ENCODE assay signal across 23 cellular contexts in the genomic region with DNA sequence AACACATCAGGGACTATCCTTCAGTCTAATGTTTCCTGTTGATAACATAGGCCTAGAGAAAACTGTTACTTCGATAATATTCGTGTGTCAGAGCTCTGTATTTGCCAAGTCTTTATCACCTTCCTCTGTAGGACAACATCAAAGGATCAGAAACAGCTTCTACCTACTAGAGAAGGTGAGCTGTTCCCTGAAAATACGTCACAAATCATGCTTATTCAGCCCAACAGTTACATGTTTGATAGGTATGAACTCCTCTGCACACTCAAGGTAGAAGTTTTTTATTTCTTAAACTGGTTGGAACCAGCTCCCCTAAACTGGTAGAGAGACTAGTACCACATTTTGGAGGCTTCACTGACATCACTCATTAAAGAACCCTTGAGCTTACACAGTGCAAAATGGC.
"Had no signal": no experiment of that assay in that cellular context is flagged by ENCODE, and none has a peak within 500 bp of the region (broad histone marks: within the 10 kb centered on the region; RNA-seq: fewer than 3 reads in every experiment).

No MANE protein-coding gene starts in this region.

- ATAC-seq: foreskin keratinocyte; gastroesophageal sphincter; heart left ventricle; left cardiac atrium; left lung; left ventricle myocardium superior; lower lobe of right lung; mucosa of descending colon; naive thymus-derived CD8-positive, alpha-beta T cell had no signal

- H3K36me3 ChIP-seq: esophagus muscularis mucosa, gastroesophageal sphincter, heart left ventricle, left lung, lower lobe of right lung had no signal

- FAIRE-seq: endothelial cell of umbilical vein, frontal cortex, islet of Langerhans, keratinocyte had no signal

- DNase-seq: dermis blood vessel endothelial cell; dorsolateral prefrontal cortex; effector CD4-positive, alpha-beta T cell; effector memory CD4-positive, alpha-beta T cell; foreskin keratinocyte; heart left ventricle; hippocampal formation; left cardiac atrium; left lung; left ventricle myocardium superior; lower lobe of right lung; mesenchymal stem cell; mucosa of descending colon; naive B cell; naive thymus-derived CD8-positive, alpha-beta T cell had no signal

- H3K36me3 Mint-ChIP-seq: mesothelial cell of epicardium had no signal

- H3K4me3 Mint-ChIP-seq: mesothelial cell of epicardium; naive B cell; naive thymus-derived CD8-positive, alpha-beta T cell had no signal

- H3K9me3 ChIP-seq: esophagus muscularis mucosa, left lung, lower lobe of right lung, mucosa of descending colon had no signal

- H3K27ac ChIP-seq: coronary artery, dorsolateral prefrontal cortex, esophagus muscularis mucosa, foreskin keratinocyte, gastroesophageal sphincter, heart left ventricle, left lung, lower lobe of right lung had no signal

- H3K27ac Mint-ChIP-seq: mesothelial cell of epicardium; naive thymus-derived CD8-positive, alpha-beta T cell had no signal

- H3K4me3 ChIP-seq: coronary artery, dorsolateral prefrontal cortex, esophagus muscularis mucosa, gastroesophageal sphincter, heart left ventricle, left lung, lower lobe of right lung, mucosa of descending colon had no signal

- H3K4me1 Mint-ChIP-seq: mesothelial cell of epicardium; naive B cell; naive thymus-derived CD8-positive, alpha-beta T cell had no signal

- H3K4me1 ChIP-seq: esophagus muscularis mucosa, foreskin keratinocyte, gastroesophageal sphincter, heart left ventricle, left lung, lower lobe of right lung had no signal
